In genomic region chr5:95620870-95621838, GRCh38 we compare ENCODE assay signal across 8 cellular contexts. TPM values are rescaled to one million over a fixed set of nuclear protein-coding genes. Genes with fewer than 3 reads are reported as not detected.
DNase-seq lines count a peak whose midpoint lies in the region; ATAC-seq lines count a peak whose summit lies in the region.

No MANE protein-coding gene starts in this region.

- peaks cover 53% of the 10 kb centered on the region for H3K4me1 ChIP-seq in effector memory CD4-positive, alpha-beta T cell (ENCODE audit: control insufficient read depth, insufficient read depth, low read length, poor library complexity, severe bottlenecking)
- H3K4me1 ChIP-seq in muscle layer of colon (ENCODE audit: insufficient read depth, low read length) (peaks cover 18% of the 10 kb centered on the region), subcutaneous abdominal adipose tissue (ENCODE audit: control insufficient read depth in 5 of 5, insufficient read depth in 5 of 5, low read length in 5 of 5) (peaks cover 0 to 40% (median 21%) of the 10 kb centered on the region in 5 donors)

- peaks cover 9% of the 10 kb centered on the region for H3K27me3 Mint-ChIP-seq in activated CD4-positive, alpha-beta T cell treated with anti-CD3 and anti-CD28 coated beads, Interleukin-2, amount 10 ng/mL, durations not matched to agents 7 days and 5 days

- CTCF ChIA-PET in activated CD4-positive, alpha-beta T cell treated with anti-CD3 and anti-CD28 coated beads, Interleukin-2, amount 10 ng/mL, durations not matched to agents 7 days and 5 days (lab: Charles Lee) = interaction anchor here (0.6 to 3.7 kb wide), 6 partner anchors 10 to 120 kb away, joined by 3 to 18 read pairs (median 4); partner anchors contain the start of genes ARSK and SKIC3

- peak overlapping the region; percentile 73 for H3K4me3 Mint-ChIP-seq in activated CD4-positive, alpha-beta T cell treated with anti-CD3 and anti-CD28 coated beads, Interleukin-2, amount 10 ng/mL, durations not matched to agents 7 days and 5 days

- in situ Hi-C loops in G401 (cut with HindIII; ENCODE audit: low sequenced_read_pairs) = no loop called here

- peak overlapping the region; percentile 67 for H3K27ac ChIP-seq in effector memory CD4-positive, alpha-beta T cell (ENCODE audit: insufficient read depth, low read length, poor library complexity, severe bottlenecking)
- H3K27ac ChIP-seq in muscle layer of colon (ENCODE audit: low read depth, low read length) (no peak overlapping the region), subcutaneous abdominal adipose tissue (ENCODE audit: low read depth, low read length) (no peak overlapping the region)

- H3K27ac Mint-ChIP-seq in activated CD4-positive, alpha-beta T cell treated with anti-CD3 and anti-CD28 coated beads, Interleukin-2, amount 10 ng/mL, durations not matched to agents 7 days and 5 days = peak overlapping the region; percentile 84

- POLR2A ChIA-PET in activated CD4-positive, alpha-beta T cell treated with anti-CD3 and anti-CD28 coated beads, Interleukin-2, amount 10 ng/mL, durations not matched to agents 7 days and 5 days (lab: Charles Lee) = interaction anchor here (1.0 kb wide), 1 partner anchor 11 kb away, joined by 3 read pairs; no protein-coding TSS in a partner anchor

- H3K36me3 Mint-ChIP-seq in activated CD4-positive, alpha-beta T cell treated with anti-CD3 and anti-CD28 coated beads, Interleukin-2, amount 10 ng/mL, durations not matched to agents 7 days and 5 days (ENCODE audit: low read depth) = peaks cover 14% of the 10 kb centered on the region

- ATAC-seq in GM21619 (IDR thresholded peaks at IDR 0.05; ENCODE audit: unreplicated experiment) = peak; percentile 48

- H3K4me1 Mint-ChIP-seq in activated CD4-positive, alpha-beta T cell treated with anti-CD3 and anti-CD28 coated beads, Interleukin-2, amount 10 ng/mL, durations not matched to agents 7 days and 5 days = peaks cover 43% of the 10 kb centered on the region

- peak overlapping the region; percentile 65 for H3K4me3 ChIP-seq in effector memory CD4-positive, alpha-beta T cell (ENCODE audit: insufficient read depth, low read depth, low read length, poor library complexity, severe bottlenecking)
- H3K4me3 ChIP-seq in muscle layer of colon (ENCODE audit: low read depth in 1 of 2, low read length in 2 of 2) (peak overlapping the region; percentile 49 to 54), subcutaneous abdominal adipose tissue (ENCODE audit: low read depth in 1 of 5, low read length in 5 of 5) (peak overlapping the region; percentile 17 to 75 (median 68))

- no peaks in the 10 kb centered on the region for H3K27me3 ChIP-seq in effector memory CD4-positive, alpha-beta T cell (replicated peaks; ENCODE audit: control insufficient read depth, insufficient read depth, low read length, poor library complexity, severe bottlenecking)
- peaks cover 4 to 5% of the 10 kb centered on the region in 2 donors for H3K27me3 ChIP-seq in muscle layer of colon (ENCODE audit: control insufficient read depth in 1 of 2, insufficient read depth in 2 of 2, low read length in 2 of 2)
- peaks cover 0 to 6% (median 3%) of the 10 kb centered on the region in 5 donors for H3K27me3 ChIP-seq in subcutaneous abdominal adipose tissue (ENCODE audit: control insufficient read depth in 5 of 5, insufficient read depth in 4 of 5, low read length in 5 of 5)

- DNase-seq in G401 (ENCODE audit: low spot score) (peak; percentile 29), Kasumi-1 (lab: John Stamatoyannopoulos, UW) (peak; percentile 30 to 33), globus pallidus (ENCODE audit: low spot score) (no peak)
- peak; percentile 34 for DNase-seq in activated CD4-positive, alpha-beta T cell treated with anti-CD3 and anti-CD28 coated beads, Interleukin-2, amount 10 ng/mL, durations not matched to agents 7 days and 5 days
- peak in 2 of 3 donors; percentile 25 to 33 for DNase-seq in effector memory CD4-positive, alpha-beta T cell

- no peak overlapping the region for H3K9ac ChIP-seq in muscle layer of colon (ENCODE audit: low read length)
- peak overlapping the region in 1 of 5 donors; percentile 13 for H3K9ac ChIP-seq in subcutaneous abdominal adipose tissue (ENCODE audit: low read length in 5 of 5)

- H3K36me3 ChIP-seq in effector memory CD4-positive, alpha-beta T cell (ENCODE audit: control insufficient read depth, insufficient read depth, low read length) = no peaks in the 10 kb centered on the region
- no peaks in the 10 kb centered on the region for H3K36me3 ChIP-seq in muscle layer of colon (ENCODE audit: insufficient read depth, low read length)
- H3K36me3 ChIP-seq in subcutaneous abdominal adipose tissue (ENCODE audit: control insufficient read depth in 5 of 5, insufficient read depth in 5 of 5, low read length in 5 of 5) = no peaks in the 10 kb centered on the region

- H3K9me3 ChIP-seq in effector memory CD4-positive, alpha-beta T cell (ENCODE audit: control insufficient read depth, low read length) = no peaks in the 10 kb centered on the region
- H3K9me3 ChIP-seq in muscle layer of colon (ENCODE audit: low read length) (no peaks in the 10 kb centered on the region), subcutaneous abdominal adipose tissue (ENCODE audit: control insufficient read depth in 5 of 5, low read length in 5 of 5) (no peaks in the 10 kb centered on the region)

- peaks cover 2% of the 10 kb centered on the region for H3K9me3 Mint-ChIP-seq in activated CD4-positive, alpha-beta T cell treated with anti-CD3 and anti-CD28 coated beads, Interleukin-2, amount 10 ng/mL, durations not matched to agents 7 days and 5 days

RNA-seq across cellular contexts. Expression of gene GPR150, which starts 1.3 kb away (rescaled TPM):
- total RNA-seq in G401 (2014; rRNA removed; shearing (Covaris generic)) = not detected in 2 replicates
- 1 to 10 TPM in 1 of 2 experiments, under 1 TPM in 1; 0.87 to 1.2 TPM for total RNA-seq in activated CD4-positive, alpha-beta T cell treated with anti-CD3 and anti-CD28 coated beads, Interleukin-2, amount 10 ng/mL, durations not matched to agents 7 days and 5 days

RNA-seq across cellular contexts. Expression of gene RFESD, which starts 25.4 kb away (rescaled TPM):
- 0.98 and 5.4 TPM in 2 replicates for total RNA-seq in G401 (2014; rRNA removed; shearing (Covaris generic))
- total RNA-seq in activated CD4-positive, alpha-beta T cell treated with anti-CD3 and anti-CD28 coated beads, Interleukin-2, amount 10 ng/mL, durations not matched to agents 7 days and 5 days = 1 to 10 TPM; 5.9 to 6.2 TPM
